ENCODE assay signal across 1 cellular context in genomic region chr6:41713161-41713649, GRCh38.
TF ChIP-seq lines count a peak whose summit lies in the region.

No MANE protein-coding gene starts in this region.

TF ChIP-seq in H1, 55 proteins besides CTCF, POLR2A, EP300 and RAD21 (continued from another document):
- TF ChIP-seq CHD7 (IDR thresholded peaks at IDR 0.05; ENCODE audit: insufficient replicate concordance, low read length) (no peak), RNF2 (IDR thresholded peaks at IDR 0.05; ENCODE audit: borderline replicate concordance, low read depth, low read length, missing control alignments, poor library complexity, severe bottlenecking) (no peak), BACH1 (IDR thresholded peaks at IDR 0.05; ENCODE audit: low read length) (no peak), BRCA1 (IDR thresholded peaks at IDR 0.05; ENCODE audit: low read depth, low read length) (no peak), CEBPB (IDR thresholded peaks at IDR 0.05; ENCODE audit: low read depth, low read length) (no peak), CHD1 (IDR thresholded peaks at IDR 0.05; ENCODE audit: low read depth, low read length) (no peak), SRF (IDR thresholded peaks at IDR 0.05; ENCODE audit: low read depth, low read length) (no peak)
